ENCODE assay signal across 17 cellular contexts in the genomic region with DNA sequence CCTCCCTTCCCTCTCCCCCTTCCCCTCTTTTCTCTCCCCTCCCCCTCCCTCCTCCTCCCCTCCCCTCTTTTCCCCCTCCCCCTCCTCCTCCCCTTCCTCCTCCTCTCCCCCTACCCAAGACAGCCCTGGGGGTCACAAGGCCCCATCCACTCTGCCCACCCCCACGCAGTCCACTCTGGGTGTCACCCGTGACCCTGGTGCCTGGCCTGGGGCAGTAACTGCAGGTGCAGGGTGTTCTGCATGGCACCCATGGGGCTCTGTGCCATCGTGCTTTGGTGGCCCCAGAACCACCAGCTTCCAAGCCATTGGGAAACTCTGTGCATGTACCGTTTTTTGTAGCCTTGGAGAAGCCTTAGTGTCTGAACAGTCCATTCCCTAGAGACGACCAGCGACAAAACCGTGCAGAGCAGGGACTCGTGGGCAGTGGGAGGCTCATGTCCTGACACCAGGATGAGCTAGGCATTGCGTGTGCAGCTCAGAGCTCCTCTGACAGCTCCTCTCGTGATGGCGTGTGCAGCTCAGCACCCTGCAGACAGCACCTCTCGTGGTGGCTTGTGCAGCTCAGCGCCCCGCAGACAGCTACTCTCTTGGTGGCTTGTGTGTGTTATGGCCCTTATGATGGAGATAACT. TPM values are rescaled to one million over a fixed set of nuclear protein-coding genes. Genes with fewer than 3 reads are reported as not detected.
"Had no signal": no experiment of that assay in that cellular context is flagged by ENCODE, and none has a peak within 500 bp of the region (broad histone marks: within the 10 kb centered on the region; RNA-seq: fewer than 3 reads in every experiment).

No MANE protein-coding gene starts in this region.

- H3K27me3 ChIP-seq: neutrophil, right atrium auricular region, thyroid gland had no signal

- H3K4me3 ChIP-seq: right atrium auricular region, skin epidermis, thyroid gland had no signal

- H3K9me3 ChIP-seq: neutrophil, right atrium auricular region, thyroid gland had no signal

- H3K36me3 ChIP-seq: neutrophil, thyroid gland had no signal

- ATAC-seq: activated CD4-positive, CD25-positive, alpha-beta regulatory T cell treated with anti-CD3 and anti-CD28 coated beads, Interleukin-2, amount 50 U/mL, for 24 hours; left lobe of liver; naive thymus-derived CD8-positive, alpha-beta T cell had no signal

- DNase-seq: activated CD4-positive, alpha-beta T cell treated with anti-CD3 and anti-CD28 coated beads, Interleukin-2, amount 50 U/mL, for 1 hour; activated CD8-positive, alpha-beta memory T cell treated with anti-CD3 and anti-CD28 coated beads for 24 hours; activated gamma-delta T cell treated with Interleukin-2 at 50 U/mL for 16 hours; amniotic stem cell; central memory CD4-positive, alpha-beta T cell; cortex of kidney; effector CD8-positive, alpha-beta T cell; foreskin fibroblast; stimulated activated naive CD8-positive, alpha-beta T cell treated with anti-CD3 and anti-CD28 coated beads, Interleukin-15, amount 100 ng/mL, for 72 hours; T-helper 9 cell; thyroid gland had no signal

- H3K4me1 ChIP-seq: right atrium auricular region, thyroid gland had no signal

- H3K27ac ChIP-seq: neutrophil, right atrium auricular region, skin epidermis, thyroid gland had no signal

RNA-seq across cellular contexts. Expression of a gene that starts 43.7 kb away (rescaled TPM):
- total RNA-seq: thyroid gland had no signal
